Comparison of ENCODE assay signal across 25 cellular contexts in genomic region chr3:70970952-70971351, GRCh38.
DNase-seq lines count a peak whose midpoint lies in the region; ATAC-seq and TF ChIP-seq lines count a peak whose summit lies in the region.
"Had no signal": no experiment of that assay in that cellular context is flagged by ENCODE, and none has a peak within 500 bp of the region (broad histone marks: within the 10 kb centered on the region; RNA-seq: fewer than 3 reads in every experiment).

No MANE protein-coding gene starts in this region.

- DNase-seq in A673 (ENCODE audit: low spot score) (peak; percentile 35), nephron progenitor cell (no peak), NCI-H2107 treated with DMSO at 0.1 percent for 48 hours (lab: John Stamatoyannopoulos, UW; ENCODE audit: unreplicated experiment) (no peak), MG63 (no peak), Right ventricle myocardium superior (no peak)
- DNase-seq in CD8-positive, alpha-beta T cell: no peak
- no peak for DNase-seq in activated naive CD8-positive, alpha-beta T cell treated with anti-CD3 and anti-CD28 coated beads, Interleukin-2, amount 50 U/mL, for 24 hours
- DNase-seq: activated CD4-positive, CD25-positive, alpha-beta regulatory T cell treated with anti-CD3 and anti-CD28 coated beads, Interleukin-2, amount 50 U/mL, for 72 hours; activated CD8-positive, alpha-beta memory T cell treated with anti-CD3 and anti-CD28 coated beads, Interleukin-2, amount 10 ng/mL, durations not matched to agents 7 days and 5 days; activated effector memory CD4-positive, alpha-beta T cell treated with Interleukin-2 at 50 U/mL for 16 hours; DMS79; erythroblast; foreskin melanocyte; hippocampal formation; NCI-H1105 treated with DMSO at 0.1 percent for 48 hours; NCI-H2107; NCI-H510A treated with DMSO at 0.1 percent for 48 hours; right cardiac atrium; SK-N-SH; T1000; transverse colon had no signal

- CTCF ChIA-PET in A673 (lab: Charles Lee): no interaction called here
- CTCF ChIA-PET in CD8-positive, alpha-beta T cell (lab: Charles Lee): no interaction called here

- no peak overlapping the region for H3K4me3 ChIP-seq in A673 (ENCODE audit: low read depth, low read length, poor library complexity, severe bottlenecking)
- no peak overlapping the region for H3K4me3 ChIP-seq in CD8-positive, alpha-beta T cell (ENCODE audit: low read depth, low read length)
- no peak overlapping the region for H3K4me3 ChIP-seq in MG63
- H3K4me3 ChIP-seq: GM12878, HAP-1, transverse colon had no signal

- peak overlapping the region; percentile 58 for H3K27ac Mint-ChIP-seq in CD8-positive, alpha-beta T cell
- H3K27ac Mint-ChIP-seq in activated naive CD8-positive, alpha-beta T cell treated with anti-CD3 and anti-CD28 coated beads, Interleukin-2, amount 50 U/mL, for 24 hours: peak overlapping the region; percentile 69
- H3K27ac Mint-ChIP-seq in nephron progenitor cell: peak overlapping the region; percentile 94
- H3K27ac Mint-ChIP-seq: activated CD8-positive, alpha-beta memory T cell treated with anti-CD3 and anti-CD28 coated beads, Interleukin-2, amount 10 ng/mL, durations not matched to agents 7 days and 5 days had no signal

- ATAC-seq in CD8-positive, alpha-beta T cell: no peak
- ATAC-seq in activated naive CD8-positive, alpha-beta T cell treated with anti-CD3 and anti-CD28 coated beads, Interleukin-2, amount 50 U/mL, for 24 hours: no peak
- ATAC-seq in HG03108 (IDR thresholded peaks at IDR 0.05; ENCODE audit: unreplicated experiment) (no peak), Right ventricle myocardium superior (ENCODE audit: poor library complexity) (no peak)
- ATAC-seq: activated CD8-positive, alpha-beta memory T cell treated with anti-CD3 and anti-CD28 coated beads, Interleukin-2, amount 10 ng/mL, durations not matched to agents 7 days and 5 days; GM12878; right cardiac atrium had no signal

- peaks cover 24% of the 10 kb centered on the region for H3K4me1 ChIP-seq in A673 (ENCODE audit: insufficient read depth, low read length, poor library complexity, severe bottlenecking)
- H3K4me1 ChIP-seq in CD8-positive, alpha-beta T cell (ENCODE audit: insufficient read depth, low read length): no peaks in the 10 kb centered on the region

- H3K4me3 Mint-ChIP-seq in CD8-positive, alpha-beta T cell: no peak overlapping the region
- no peak overlapping the region for H3K4me3 Mint-ChIP-seq in activated naive CD8-positive, alpha-beta T cell treated with anti-CD3 and anti-CD28 coated beads, Interleukin-2, amount 50 U/mL, for 24 hours
- H3K4me3 Mint-ChIP-seq in nephron progenitor cell: no peak overlapping the region
- H3K4me3 Mint-ChIP-seq: activated CD8-positive, alpha-beta memory T cell treated with anti-CD3 and anti-CD28 coated beads, Interleukin-2, amount 10 ng/mL, durations not matched to agents 7 days and 5 days; central memory CD8-positive, alpha-beta T cell had no signal

- H3K9me3 ChIP-seq in A673 (ENCODE audit: low read depth, low read length, poor library complexity, severe bottlenecking) (no peaks in the 10 kb centered on the region), MG63 (no peaks in the 10 kb centered on the region)
- H3K9me3 ChIP-seq in CD8-positive, alpha-beta T cell (ENCODE audit: low read length): no peaks in the 10 kb centered on the region
- H3K9me3 ChIP-seq: HAP-1, SK-N-SH, transverse colon had no signal

- H3K27me3 ChIP-seq in A673 (replicated peaks; ENCODE audit: insufficient read depth, low read depth, low read length, poor library complexity): no peaks in the 10 kb centered on the region
- H3K27me3 ChIP-seq in CD8-positive, alpha-beta T cell (ENCODE audit: insufficient read depth, low read length): no peaks in the 10 kb centered on the region
- no peaks in the 10 kb centered on the region for H3K27me3 ChIP-seq in MG63
- H3K27me3 ChIP-seq: transverse colon had no signal

- H3K9me3 Mint-ChIP-seq in CD8-positive, alpha-beta T cell: no peaks in the 10 kb centered on the region
- no peaks in the 10 kb centered on the region for H3K9me3 Mint-ChIP-seq in activated naive CD8-positive, alpha-beta T cell treated with anti-CD3 and anti-CD28 coated beads, Interleukin-2, amount 50 U/mL, for 24 hours
- H3K9me3 Mint-ChIP-seq in nephron progenitor cell: no peaks in the 10 kb centered on the region
- H3K9me3 Mint-ChIP-seq: central memory CD8-positive, alpha-beta T cell had no signal

- TF ChIP-seq CTCF in A673 (conservative IDR thresholded peaks at IDR 0.05; ENCODE audit: low read depth, low read length) (no peak), nephron progenitor cell (IDR thresholded peaks at IDR 0.05) (no peak)
- TF ChIP-seq CTCF in CD8-positive, alpha-beta T cell (IDR thresholded peaks at IDR 0.05): no peak

- peaks cover 2% of the 10 kb centered on the region for H3K4me1 Mint-ChIP-seq in CD8-positive, alpha-beta T cell (ENCODE audit: low read depth)
- H3K4me1 Mint-ChIP-seq in activated naive CD8-positive, alpha-beta T cell treated with anti-CD3 and anti-CD28 coated beads, Interleukin-2, amount 50 U/mL, for 24 hours: peaks cover 30% of the 10 kb centered on the region
- H3K4me1 Mint-ChIP-seq in nephron progenitor cell: peaks cover 6% of the 10 kb centered on the region

- intact Hi-C loops in A673 (cut with micrococcal nuclease; ENCODE audit: unreplicated experiment): no loop called here
- intact Hi-C loops in CD8-positive, alpha-beta T cell (cut with DNase I, micrococcal nuclease): no loop called here
- intact Hi-C loops in Right ventricle myocardium superior (cut with DNase I): no loop called here

- no TSS peak for BruUV-seq in A673 (replicated peaks; lab: Mats Ljungman, UMichigan)

- POLR2A ChIA-PET in A673 (lab: Charles Lee; ENCODE audit: low non-redundant PET): no interaction called here
- POLR2A ChIA-PET in CD8-positive, alpha-beta T cell (lab: Charles Lee): no interaction called here

- no peaks in the 10 kb centered on the region for H3K27me3 Mint-ChIP-seq in CD8-positive, alpha-beta T cell (ENCODE audit: low read depth)
- no peaks in the 10 kb centered on the region for H3K27me3 Mint-ChIP-seq in activated naive CD8-positive, alpha-beta T cell treated with anti-CD3 and anti-CD28 coated beads, Interleukin-2, amount 50 U/mL, for 24 hours
- no peaks in the 10 kb centered on the region for H3K27me3 Mint-ChIP-seq in nephron progenitor cell (ENCODE audit: low read depth, poor library complexity)
- H3K27me3 Mint-ChIP-seq: activated CD8-positive, alpha-beta memory T cell treated with anti-CD3 and anti-CD28 coated beads, Interleukin-2, amount 10 ng/mL, durations not matched to agents 7 days and 5 days; central memory CD8-positive, alpha-beta T cell had no signal

- H3K36me3 ChIP-seq in A673 (ENCODE audit: insufficient read depth, low read length, poor library complexity, severe bottlenecking): peaks cover 11% of the 10 kb centered on the region
- H3K36me3 ChIP-seq in CD8-positive, alpha-beta T cell (ENCODE audit: insufficient read depth, low read length): peaks cover 61% of the 10 kb centered on the region
- H3K36me3 ChIP-seq in MG63: peaks cover 21% of the 10 kb centered on the region

- peaks cover 92% of the 10 kb centered on the region for H3K36me3 Mint-ChIP-seq in CD8-positive, alpha-beta T cell
- peaks cover 79% of the 10 kb centered on the region for H3K36me3 Mint-ChIP-seq in activated naive CD8-positive, alpha-beta T cell treated with anti-CD3 and anti-CD28 coated beads, Interleukin-2, amount 50 U/mL, for 24 hours (ENCODE audit: low read depth)
- peaks cover 81% of the 10 kb centered on the region for H3K36me3 Mint-ChIP-seq in nephron progenitor cell (ENCODE audit: low read depth)

- H3K27ac ChIP-seq in A673 (ENCODE audit: low read depth, low read length, poor library complexity, severe bottlenecking): no peak overlapping the region
- no peak overlapping the region for H3K27ac ChIP-seq in CD8-positive, alpha-beta T cell (ENCODE audit: low read depth, low read length)
- H3K27ac ChIP-seq: transverse colon had no signal
